9 cellular contexts compared by ENCODE assay signal in genomic region chr7:20238754-20239324, GRCh38. TPM values are rescaled to one million over a fixed set of nuclear protein-coding genes. Genes with fewer than 3 reads are reported as not detected.
DNase-seq lines count a peak whose midpoint lies in the region; ATAC-seq and TF ChIP-seq lines count a peak whose summit lies in the region.
"Had no signal": no experiment of that assay in that cellular context is flagged by ENCODE, and none has a peak within 500 bp of the region (broad histone marks: within the 10 kb centered on the region; RNA-seq: fewer than 3 reads in every experiment).

No MANE protein-coding gene starts in this region.

- H3K79me2 ChIP-seq in MM.1S (ENCODE audit: low read length) (no peaks in the 10 kb centered on the region), SK-N-SH (ENCODE audit: insufficient read depth) (no peaks in the 10 kb centered on the region)

- DNase-seq in H4 (ENCODE audit: low spot score): peak; percentile 99
- DNase-seq in MM.1S: peak; percentile 93
- peak in 1 of 2 donors; percentile 38 for DNase-seq in memory B cell (ENCODE audit: low spot score in 2 of 2)
- DNase-seq in HEK293T (ENCODE audit: extremely low spot score): no peak
- DNase-seq in NCI-H2029 (lab: John Stamatoyannopoulos, UW): no peak
- no peak for DNase-seq in SK-N-SH
- no peak for DNase-seq in endodermal cell

- POLR2A ChIA-PET in HEK293T (lab: Yijun Ruan, JAX): interaction anchor here (0.6 kb wide), 1 partner anchor 94 kb away, joined by 3 read pairs; no protein-coding TSS in a partner anchor
- POLR2A ChIA-PET in SK-N-SH (lab: Yijun Ruan, JAX): no interaction called here

- H2AFZ ChIP-seq in MM.1S (ENCODE audit: low read length): no peak overlapping the region
- H2AFZ ChIP-seq in SK-N-SH (ENCODE audit: low read depth): no peak overlapping the region

- no peaks in the 10 kb centered on the region for H3K27me3 Mint-ChIP-seq in memory B cell
- H3K27me3 Mint-ChIP-seq in endodermal cell (ENCODE audit: insufficient read depth): peaks cover 4% of the 10 kb centered on the region

- H3F3A ChIP-seq in MM.1S (ENCODE audit: insufficient read depth, low read length) (peaks cover 4% of the 10 kb centered on the region; the same call in 1 of the 2 replicates), SK-N-SH (replicated peaks; ENCODE audit: insufficient read depth) (peaks cover 6% of the 10 kb centered on the region)

- TF ChIP-seq RAD21 in SK-N-SH (IDR thresholded peaks at IDR 0.05; ENCODE audit: low read length): no peak

- H3K4me1 Mint-ChIP-seq in memory B cell (peaks cover 29% of the 10 kb centered on the region), endodermal cell (peaks cover 8% of the 10 kb centered on the region)

- H3K9me3 Mint-ChIP-seq in memory B cell (no peaks in the 10 kb centered on the region), endodermal cell (no peaks in the 10 kb centered on the region)

- H3K9me2 ChIP-seq in MM.1S (replicated peaks; ENCODE audit: insufficient read depth, low read length) (no peaks in the 10 kb centered on the region), SK-N-SH (no peaks in the 10 kb centered on the region)

- H3K9ac ChIP-seq in MM.1S (ENCODE audit: low read length): peak overlapping the region; percentile 41
- no peak overlapping the region for H3K9ac ChIP-seq in SK-N-SH
- no peak overlapping the region for H3K9ac ChIP-seq in endodermal cell (ENCODE audit: extremely low read depth, low read length, poor library complexity, severe bottlenecking)

- H3K27me3 ChIP-seq in MM.1S (replicated peaks; ENCODE audit: insufficient read depth, low read length): no peaks in the 10 kb centered on the region
- no peaks in the 10 kb centered on the region for H3K27me3 ChIP-seq in SK-N-SH (ENCODE audit: insufficient read depth)
- H3K27me3 ChIP-seq in endodermal cell (ENCODE audit: control insufficient read depth, insufficient read depth, low read length, poor library complexity, severe bottlenecking): no peaks in the 10 kb centered on the region

- H3K36me3 ChIP-seq in MM.1S (replicated peaks; ENCODE audit: insufficient read depth, low read length): no peaks in the 10 kb centered on the region
- H3K36me3 ChIP-seq in SK-N-SH (replicated peaks in 1 of 2; ENCODE audit: control insufficient read depth in 1 of 2, insufficient read depth in 2 of 2, low read length in 1 of 2): no peaks in the 10 kb centered on the region
- no peaks in the 10 kb centered on the region for H3K36me3 ChIP-seq in endodermal cell (ENCODE audit: control insufficient read depth, insufficient read depth, low read length)

- H3K36me3 Mint-ChIP-seq in memory B cell (peaks cover under 1% of the 10 kb centered on the region), endodermal cell (ENCODE audit: low read depth) (no peaks in the 10 kb centered on the region)

- H3K4me3 Mint-ChIP-seq in memory B cell: peak overlapping the region; percentile 85
- H3K4me3 Mint-ChIP-seq in endodermal cell: no peak overlapping the region

- CTCF ChIA-PET in HEK293T (lab: Yijun Ruan, JAX): no interaction called here
- CTCF ChIA-PET in SK-N-SH (lab: Yijun Ruan, JAX): no interaction called here

- H3K27ac ChIP-seq in MM.1S (ENCODE audit: low read length) (peak overlapping the region; percentile 61), SK-N-SH (ENCODE audit: low read depth in 2 of 2, low read length in 1 of 2) (no peak overlapping the region), endodermal cell (ENCODE audit: low read depth, low read length) (no peak overlapping the region)

- H4K20me1 ChIP-seq in MM.1S (ENCODE audit: insufficient read depth, low read length) (no peaks in the 10 kb centered on the region), SK-N-SH (ENCODE audit: insufficient read depth) (no peaks in the 10 kb centered on the region)

- TF ChIP-seq CTCF in MM.1S (IDR thresholded peaks at IDR 0.05; ENCODE audit: low read length) (no peak), SK-N-SH (IDR thresholded peaks at IDR 0.05) (no peak), endodermal cell (conservative IDR thresholded peaks at IDR 0.05) (no peak)

- WGBS in SK-N-SH (ENCODE audit: low lambda C conversion rate): 81% methylated on average over 7 of the region's 7 CpGs
- WGBS in endodermal cell (ENCODE audit: insufficient coverage in 1 of 2, insufficient read length in 1 of 2), 2 experiments: 82 to 83% methylated on average over 6 to 7 of the region's 7 CpGs

- no peak for TF ChIP-seq EP300 in SK-N-SH (IDR thresholded peaks at IDR 0.05; ENCODE audit: borderline replicate concordance in 1 of 2, low read depth in 1 of 2, low read length in 1 of 2)

- peaks cover 31% of the 10 kb centered on the region for H3K4me1 ChIP-seq in MM.1S (ENCODE audit: low read length)
- H3K4me1 ChIP-seq in SK-N-SH (ENCODE audit: control insufficient read depth in 1 of 2, insufficient read depth in 2 of 2, low read depth in 1 of 2, low read length in 1 of 2): peaks cover 0 to 21% of the 10 kb centered on the region in 2 experiments; a peak in 2 of 4 replicates
- H3K4me1 ChIP-seq in endodermal cell (ENCODE audit: control insufficient read depth, insufficient read depth, low read length): no peaks in the 10 kb centered on the region

- H3K9me3 ChIP-seq in MM.1S (replicated peaks; ENCODE audit: insufficient read depth, low read length): no peaks in the 10 kb centered on the region
- no peaks in the 10 kb centered on the region for H3K9me3 ChIP-seq in SK-N-SH
- H3K9me3 ChIP-seq in endodermal cell (ENCODE audit: control insufficient read depth, low read length): no peaks in the 10 kb centered on the region

- H3K27ac Mint-ChIP-seq in memory B cell (peak overlapping the region; percentile 94), endodermal cell (no peak overlapping the region)

- H3K4me2 ChIP-seq in MM.1S (ENCODE audit: low read depth, low read length) (peak overlapping the region; percentile 53), SK-N-SH (no peak overlapping the region)

- peak overlapping the region; percentile 5; the same call in 1 of the 2 replicates for H3K4me3 ChIP-seq in MM.1S (ENCODE audit: low read length)
- no peak overlapping the region for H3K4me3 ChIP-seq in SK-N-SH (ENCODE audit: low read depth in 2 of 2, low read length in 1 of 2)
- no peak overlapping the region for H3K4me3 ChIP-seq in endodermal cell (ENCODE audit: low read length)
- H3K4me3 ChIP-seq: lung had no signal

- peak; percentile 77 for ATAC-seq in GM18868 (IDR thresholded peaks at IDR 0.05; ENCODE audit: unreplicated experiment)
- ATAC-seq in memory B cell (ENCODE audit: low read depth): peak; percentile 92

TF ChIP-seq in HEK293T, 16 proteins besides CTCF, POLR2A, EP300 and RAD21:
- TF ChIP-seq SUZ12 (IDR thresholded peaks at IDR 0.05): no peak
- TF ChIP-seq FOXK2 (IDR thresholded peaks at IDR 0.05): no peak
- TF ChIP-seq BHLHE40 (IDR thresholded peaks at IDR 0.05; ENCODE audit: borderline replicate concordance): no peak
- TF ChIP-seq ZNF384 (IDR thresholded peaks at IDR 0.05): no peak
- no peak for TF ChIP-seq L3MBTL2 (conservative IDR thresholded peaks at IDR 0.05)
- TF ChIP-seq HDGF (IDR thresholded peaks at IDR 0.05; ENCODE audit: borderline replicate concordance): no peak
- no peak for TF ChIP-seq FOXM1 (IDR thresholded peaks at IDR 0.05; ENCODE audit: borderline replicate concordance)
- TF ChIP-seq PKNOX1 (IDR thresholded peaks at IDR 0.05): no peak
- no peak for TF ChIP-seq SP1 (IDR thresholded peaks at IDR 0.05)
- no peak for TF ChIP-seq LEF1 (IDR thresholded peaks at IDR 0.05; ENCODE audit: borderline replicate concordance)
- no peak for TF ChIP-seq FOXA1 (IDR thresholded peaks at IDR 0.05)
- TF ChIP-seq ARNT (IDR thresholded peaks at IDR 0.05): no peak
- no peak for TF ChIP-seq ELF4 (IDR thresholded peaks at IDR 0.05)
- no peak for TF ChIP-seq NFRKB (IDR thresholded peaks at IDR 0.05)

TF ChIP-seq in SK-N-SH, 30 proteins besides CTCF, POLR2A, EP300 and RAD21:
- TF ChIP-seq ELF1 (IDR thresholded peaks at IDR 0.05) (no peak), IRF3 (IDR thresholded peaks at IDR 0.05; ENCODE audit: low read depth, low read length) (no peak), USF1 (IDR thresholded peaks at IDR 0.05; ENCODE audit: borderline replicate concordance, low read depth) (no peak)

RNA-seq across cellular contexts. Expression of gene MACC1, which starts 21.7 kb away (rescaled TPM):
- total RNA-seq in H4 (2014; rRNA removed; shearing (Covaris generic)): 0.46 and 0.53 TPM in 2 replicates
- not detected in 2 replicates for polyA plus RNA-seq in SK-N-SH (2012; rRNA removed)
- not detected in 2 replicates for polyA plus RNA-seq in SK-N-SH (2012; cell fraction: cytosol; rRNA removed)
- not detected in 2 replicates for polyA plus RNA-seq in SK-N-SH (2012; cell fraction: nucleus; rRNA removed)
- total RNA-seq in endodermal cell: 1 to 10 TPM; 1.4 to 2.0 TPM
- polyA plus RNA-seq in endodermal cell (2013, experiment 1 of 2): 0.32 TPM
- polyA plus RNA-seq in endodermal cell (2013, experiment 2 of 2): 0.17 TPM

Comparison
In these comparisons a context has a peak if more than half of its experiments do, and no peak if none do; other contexts are left out.
1. DNase-seq: peak in H4 (single experiment) and MM.1S (single experiment); none in HEK293T (single experiment), NCI-H2029 (single experiment), SK-N-SH (single experiment) and endodermal cell (single experiment).